In genomic region chr10:70616761-70617160, GRCh38 we compare ENCODE assay signal across 17 cellular contexts. TPM values are rescaled to one million over a fixed set of nuclear protein-coding genes. Genes with fewer than 3 reads are reported as not detected.
"Had no signal": no experiment of that assay in that cellular context is flagged by ENCODE, and none has a peak within 500 bp of the region (broad histone marks: within the 10 kb centered on the region; RNA-seq: fewer than 3 reads in every experiment).

No MANE protein-coding gene starts in this region.

- H3K27ac Mint-ChIP-seq: activated naive CD4-positive, alpha-beta T cell treated with anti-CD3 and anti-CD28 coated beads for 36 hours; nephron; T-helper 2 cell treated with Interferon-gamma antibody and Interleukin-4, amounts not matched to agents 5 μg/mL and 100 μg/mL, for 36 hours had no signal

- DNase-seq: activated naive CD4-positive, alpha-beta T cell treated with anti-CD3 and anti-CD28 coated beads for 36 hours; amniotic stem cell; brain microvascular endothelial cell; cerebellar nuclear complex; dermis blood vessel endothelial cell; left cardiac atrium; lower lobe of right lung; occipital lobe; spleen; stimulated activated CD4-positive, alpha-beta T cell treated with anti-CD3 and anti-CD28 coated beads, Interleukin-1b, Interleukin-23, amount 100 ng/mL, for 48 hours; stimulated activated naive CD4-positive, alpha-beta T cell; upper lobe of right lung had no signal

- H3K4me3 Mint-ChIP-seq: activated naive CD4-positive, alpha-beta T cell treated with anti-CD3 and anti-CD28 coated beads for 36 hours; nephron; T-helper 2 cell treated with Interferon-gamma antibody and Interleukin-4, amounts not matched to agents 5 μg/mL and 100 μg/mL, for 36 hours had no signal

- ATAC-seq: esophagus mucosa, left cardiac atrium, lower lobe of right lung, sciatic nerve, upper lobe of right lung had no signal

- H3K4me3 ChIP-seq: lower lobe of right lung, prostate gland, spleen, upper lobe of right lung had no signal

RNA-seq across cellular contexts. Expression of gene PRF1, which starts 14.2 kb away (rescaled TPM):
- total RNA-seq: dermis blood vessel endothelial cell, occipital lobe had no signal

RNA-seq across cellular contexts. Expression of gene ADAMTS14, which starts 55.5 kb away (rescaled TPM):
- total RNA-seq: activated naive CD4-positive, alpha-beta T cell treated with anti-CD3 and anti-CD28 coated beads for 36 hours had no signal
